Comparison of ENCODE assay signal across 8 cellular contexts in genomic region chr3:172836390-172836997, GRCh38.
A peak's percentile ranks its signal among the peaks of the same experiment; 100 is the strongest.
DNase-seq lines count a peak whose midpoint lies in the region; ATAC-seq and TF ChIP-seq lines count a peak whose summit lies in the region.

No MANE protein-coding gene starts in this region.

- DNase-seq in COLO668 (lab: John Stamatoyannopoulos, UW; ENCODE audit: unreplicated experiment): peak; percentile 17
- peak; percentile 46 for DNase-seq in Jurkat, Clone E6-1 (ENCODE audit: low read depth, low spot score)
- peak; percentile 55 for DNase-seq in RKO (ENCODE audit: low spot score)
- no peak for DNase-seq in esophagus squamous epithelium (lab: John Stamatoyannopoulos, UW)
- DNase-seq in neural progenitor cell (ENCODE audit: low spot score): peak; percentile 70
- DNase-seq in cerebellar nuclear complex (lab: John Stamatoyannopoulos, UW): no peak
- no peak for DNase-seq in vagina (ENCODE audit: extremely low spot score in 2 of 2)

- peak; percentile 78 for ATAC-seq in GM18909 (IDR thresholded peaks at IDR 0.05; ENCODE audit: poor library complexity, unreplicated experiment)

- H3K36me3 ChIP-seq in esophagus squamous epithelium: no peaks in the 10 kb centered on the region
- H3K36me3 ChIP-seq in neural progenitor cell: no peaks in the 10 kb centered on the region
- no peaks in the 10 kb centered on the region for H3K36me3 ChIP-seq in vagina

- H3K27ac ChIP-seq in esophagus squamous epithelium (no peak overlapping the region), neural progenitor cell (no peak overlapping the region), vagina (no peak overlapping the region)

- H3K9ac ChIP-seq in neural progenitor cell: no peak overlapping the region

- no peak overlapping the region for H2AFZ ChIP-seq in neural progenitor cell (replicated peaks)

- H3K27me3 ChIP-seq in esophagus squamous epithelium: no peaks in the 10 kb centered on the region
- no peaks in the 10 kb centered on the region for H3K27me3 ChIP-seq in neural progenitor cell
- no peaks in the 10 kb centered on the region for H3K27me3 ChIP-seq in vagina

- H3K27me3 Mint-ChIP-seq in neural progenitor cell (ENCODE audit: insufficient read depth, low read depth): peaks cover 2% of the 10 kb centered on the region

- H3K4me3 Mint-ChIP-seq in neural progenitor cell: no peak overlapping the region

- H3K27ac Mint-ChIP-seq in neural progenitor cell: no peak overlapping the region

- no peaks in the 10 kb centered on the region for H3K4me1 ChIP-seq in esophagus squamous epithelium
- no peaks in the 10 kb centered on the region for H3K4me1 ChIP-seq in neural progenitor cell
- no peaks in the 10 kb centered on the region for H3K4me1 ChIP-seq in vagina

- WGBS in esophagus squamous epithelium, 2 donors: 41 to 47% methylated on average over 6 of the region's 6 CpGs

- H3F3A ChIP-seq in neural progenitor cell (ENCODE audit: low read depth): no peaks in the 10 kb centered on the region

- TF ChIP-seq CTCF in esophagus squamous epithelium (IDR thresholded peaks at IDR 0.05): peak in 5 of 6 experiments; percentile 11 to 44 (median 17)
- peak; percentile 83 for TF ChIP-seq CTCF in neural progenitor cell (IDR thresholded peaks at IDR 0.05)
- peak in 1 of 3 experiments; percentile 28 for TF ChIP-seq CTCF in vagina (IDR thresholded peaks at IDR 0.05)

- H3K4me2 ChIP-seq in neural progenitor cell: no peak overlapping the region

- H4K20me1 ChIP-seq in neural progenitor cell (ENCODE audit: low read depth): no peaks in the 10 kb centered on the region

- peaks cover 3% of the 10 kb centered on the region for H3K9me3 Mint-ChIP-seq in neural progenitor cell

- no peaks in the 10 kb centered on the region for H3K4me1 Mint-ChIP-seq in neural progenitor cell

- intact Hi-C loops in esophagus squamous epithelium (cut with DNase I) (no loop called here), vagina (cut with DNase I) (no loop called here)

- no peak overlapping the region for H3K4me3 ChIP-seq in Jurkat, Clone E6-1 (ENCODE audit: low read length)
- no peak overlapping the region for H3K4me3 ChIP-seq in esophagus squamous epithelium
- no peak overlapping the region for H3K4me3 ChIP-seq in neural progenitor cell
- no peak overlapping the region for H3K4me3 ChIP-seq in vagina

- H3K9me3 ChIP-seq in esophagus squamous epithelium: no peaks in the 10 kb centered on the region
- no peaks in the 10 kb centered on the region for H3K9me3 ChIP-seq in neural progenitor cell (ENCODE audit: low read depth)
- no peaks in the 10 kb centered on the region for H3K9me3 ChIP-seq in vagina

- H3K36me3 Mint-ChIP-seq in neural progenitor cell: no peaks in the 10 kb centered on the region

- H3K79me2 ChIP-seq in neural progenitor cell (ENCODE audit: low read depth): no peaks in the 10 kb centered on the region

- no peak for TF ChIP-seq POLR2A in esophagus squamous epithelium (IDR thresholded peaks at IDR 0.05)
- no peak for TF ChIP-seq POLR2A in vagina (IDR thresholded peaks at IDR 0.05)

Comparison
In these comparisons a context has a peak if more than half of its experiments do, and no peak if none do; other contexts are left out.
1. DNase-seq: peak in COLO668 (single experiment), Jurkat, Clone E6-1 (single experiment), RKO (single experiment) and neural progenitor cell (single experiment); none in esophagus squamous epithelium (single experiment), cerebellar nuclear complex (0 of 2) and vagina (0 of 2).